8 cellular contexts compared by ENCODE assay signal in genomic region chr20:63707558-63708300, GRCh38. TPM values are rescaled to one million over a fixed set of nuclear protein-coding genes. Genes with fewer than 3 reads are reported as not detected.
DNase-seq lines count a peak whose midpoint lies in the region; ATAC-seq and TF ChIP-seq lines count a peak whose summit lies in the region.

A gene with protein sequence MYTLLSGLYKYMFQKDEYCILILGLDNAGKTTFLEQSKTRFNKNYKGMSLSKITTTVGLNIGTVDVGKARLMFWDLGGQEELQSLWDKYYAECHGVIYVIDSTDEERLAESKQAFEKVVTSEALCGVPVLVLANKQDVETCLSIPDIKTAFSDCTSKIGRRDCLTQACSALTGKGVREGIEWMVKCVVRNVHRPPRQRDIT (minus strand): TSS chr20:63707976. CDS start chr20:63707091, 885 bp downstream.
A gene with protein sequence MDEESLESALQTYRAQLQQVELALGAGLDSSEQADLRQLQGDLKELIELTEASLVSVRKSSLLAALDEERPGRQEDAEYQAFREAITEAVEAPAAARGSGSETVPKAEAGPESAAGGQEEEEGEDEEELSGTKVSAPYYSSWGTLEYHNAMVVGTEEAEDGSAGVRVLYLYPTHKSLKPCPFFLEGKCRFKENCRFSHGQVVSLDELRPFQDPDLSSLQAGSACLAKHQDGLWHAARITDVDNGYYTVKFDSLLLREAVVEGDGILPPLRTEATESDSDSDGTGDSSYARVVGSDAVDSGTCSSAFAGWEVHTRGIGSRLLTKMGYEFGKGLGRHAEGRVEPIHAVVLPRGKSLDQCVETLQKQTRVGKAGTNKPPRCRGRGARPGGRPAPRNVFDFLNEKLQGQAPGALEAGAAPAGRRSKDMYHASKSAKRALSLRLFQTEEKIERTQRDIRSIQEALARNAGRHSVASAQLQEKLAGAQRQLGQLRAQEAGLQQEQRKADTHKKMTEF (plus strand): TSS chr20:63708039. CDS start chr20:63708581, 542 bp downstream.

- H3K4me2 ChIP-seq in osteoblast (ENCODE audit: insufficient read depth, low read length), result peak within 1 kb of the TSS; percentile 85

- peaks cover 16% of the 10 kb centered on the region for H3K4me1 Mint-ChIP-seq in glutamatergic neuron (ENCODE audit: low read depth, unreplicated experiment)

- H3K4me3 Mint-ChIP-seq in glutamatergic neuron (ENCODE audit: unreplicated experiment), result peak within 1 kb of the TSS; percentile 96

- H3K9me3 Mint-ChIP-seq in activated naive CD4-positive, alpha-beta T cell treated with anti-CD3 and anti-CD28 coated beads, Interleukin-2, amount 50 U/mL, for 72 hours, result peaks cover 0 to 6% of the 10 kb centered on the region in 2 donors
- H3K9me3 Mint-ChIP-seq in glutamatergic neuron (ENCODE audit: unreplicated experiment), result peaks cover 8% of the 10 kb centered on the region

- no peaks in the 10 kb centered on the region for H3K27me3 ChIP-seq in osteoblast (ENCODE audit: insufficient read depth, low read length)
- no peaks in the 10 kb centered on the region for H3K27me3 ChIP-seq in testis

- DNase-seq in GM03348 (ENCODE audit: low spot score) (peak; percentile 95), HFF-Myc (ENCODE audit: extremely low read depth, low read depth) (no peak), NCI-H1092 (lab: John Stamatoyannopoulos, UW) (peak; percentile 80), SKM-1 treated with dmso at 0.1 percent for 144 hours (lab: John Stamatoyannopoulos, UW; ENCODE audit: unreplicated experiment) (peak; percentile 84), glutamatergic neuron (peak; percentile 94), osteoblast (ENCODE audit: insufficient read length, low spot score, missing footprints) (peak; percentile 99), testis (peak; percentile 92)
- DNase-seq in activated naive CD4-positive, alpha-beta T cell treated with anti-CD3 and anti-CD28 coated beads, Interleukin-2, amount 50 U/mL, for 72 hours (ENCODE audit: low spot score in 2 of 2), result peak; percentile 85 to 87

- WGBS in testis, 2 donors, result 0% methylated on average over 53 of the region's 98 CpGs; no CpG with 5 or more reads in 1 of the 2 donors

- no peak for TF ChIP-seq POLR2A in testis (IDR thresholded peaks at IDR 0.05)

- peak within 1 kb of the TSS; percentile 56 for H3K27ac ChIP-seq in osteoblast (ENCODE audit: low read depth, low read length)
- H3K27ac ChIP-seq in testis, result peak within 1 kb of the TSS; percentile 76 to 85

- H3K36me3 ChIP-seq in osteoblast (ENCODE audit: insufficient read depth, low read length) (peaks cover 52% of the 10 kb centered on the region), testis (ENCODE audit: low read depth, missing control alignments) (no peaks in the 10 kb centered on the region)

- H3K36me3 Mint-ChIP-seq in activated naive CD4-positive, alpha-beta T cell treated with anti-CD3 and anti-CD28 coated beads, Interleukin-2, amount 50 U/mL, for 72 hours, result peaks cover 25 to 40% of the 10 kb centered on the region in 2 donors
- peaks cover 12% of the 10 kb centered on the region for H3K36me3 Mint-ChIP-seq in glutamatergic neuron (ENCODE audit: unreplicated experiment)

- H3K79me2 ChIP-seq in osteoblast (ENCODE audit: insufficient read depth, low read length), result peaks cover 86% of the 10 kb centered on the region

- peak; percentile 84 to 87 for ATAC-seq in activated naive CD4-positive, alpha-beta T cell treated with anti-CD3 and anti-CD28 coated beads, Interleukin-2, amount 50 U/mL, for 72 hours

- no peaks in the 10 kb centered on the region for H3K9me3 ChIP-seq in osteoblast (ENCODE audit: low read depth, low read length)
- no peaks in the 10 kb centered on the region for H3K9me3 ChIP-seq in testis

- H3K4me3 ChIP-seq in HFF-Myc (replicated peaks; ENCODE audit: low read depth, low read length), result peak within 1 kb of the TSS; percentile 90
- H3K4me3 ChIP-seq in osteoblast (ENCODE audit: insufficient read depth, low read length), result peak within 1 kb of the TSS; percentile 87
- H3K4me3 ChIP-seq in testis, result peak within 1 kb of the TSS; percentile 94 to 97

- peaks cover 11% of the 10 kb centered on the region for H3K27me3 Mint-ChIP-seq in glutamatergic neuron (ENCODE audit: unreplicated experiment)

- H3K4me1 ChIP-seq in osteoblast (ENCODE audit: insufficient read depth, low read length), result peaks cover 18% of the 10 kb centered on the region
- peaks cover 28% of the 10 kb centered on the region for H3K4me1 ChIP-seq in testis

- peak within 1 kb of the TSS; percentile 91 to 93 for H3K27ac Mint-ChIP-seq in activated naive CD4-positive, alpha-beta T cell treated with anti-CD3 and anti-CD28 coated beads, Interleukin-2, amount 50 U/mL, for 72 hours
- peak within 1 kb of the TSS; percentile 73 for H3K27ac Mint-ChIP-seq in glutamatergic neuron (ENCODE audit: unreplicated experiment)

- peak within 1 kb of the TSS; percentile 68 for H2AFZ ChIP-seq in osteoblast (ENCODE audit: low read length)

- intact Hi-C loops in testis (cut with DNase I; ENCODE audit: low total_unique reads), result no loop called here

- peaks cover 14% of the 10 kb centered on the region for H4K20me1 ChIP-seq in osteoblast (ENCODE audit: insufficient read depth, low read length)

- TF ChIP-seq CTCF in HFF-Myc (IDR thresholded peaks at IDR 0.05; ENCODE audit: low read depth, low read length, missing control alignments), result no peak
- TF ChIP-seq CTCF in glutamatergic neuron (IDR thresholded peaks at IDR 0.05; ENCODE audit: partially characterized antibody, unreplicated experiment), result no peak
- TF ChIP-seq CTCF in osteoblast (IDR thresholded peaks at IDR 0.05; ENCODE audit: extremely low read depth, low read depth, low read length), result no peak
- TF ChIP-seq CTCF in testis (IDR thresholded peaks at IDR 0.05), result peak in 1 of 3 experiments; percentile 26

RNA-seq across cellular contexts. Expression of the first gene that starts in this region (rescaled TPM):
- total RNA-seq in activated naive CD4-positive, alpha-beta T cell treated with anti-CD3 and anti-CD28 coated beads, Interleukin-2, amount 50 U/mL, for 72 hours, result 10 to 100 TPM; 36.1 to 53.4 TPM
- total RNA-seq in glutamatergic neuron (ENCODE audit: unreplicated experiment), result 51.9 TPM
- 21.7 and 23.0 TPM in 2 replicates for total RNA-seq in osteoblast
- total RNA-seq in testis, result 10 to 100 TPM; 55.4 to 55.6 TPM
- polyA plus RNA-seq in testis (ENCODE audit: insufficient read depth, low read depth, low replicate concordance), result 37.8 TPM

RNA-seq across cellular contexts. Expression of the second gene that starts in this region (rescaled TPM):
- 10 to 100 TPM; 12.5 to 24.0 TPM for total RNA-seq in activated naive CD4-positive, alpha-beta T cell treated with anti-CD3 and anti-CD28 coated beads, Interleukin-2, amount 50 U/mL, for 72 hours
- 41.5 TPM for total RNA-seq in glutamatergic neuron (ENCODE audit: unreplicated experiment)
- total RNA-seq in osteoblast, result 15.6 and 18.8 TPM in 2 replicates
- total RNA-seq in testis, result 10 to 100 TPM; 53.1 to 57.3 TPM
- polyA plus RNA-seq in testis (ENCODE audit: insufficient read depth, low read depth, low replicate concordance), result 43.1 TPM
